8 cellular contexts compared by ENCODE assay signal in the genomic region with DNA sequence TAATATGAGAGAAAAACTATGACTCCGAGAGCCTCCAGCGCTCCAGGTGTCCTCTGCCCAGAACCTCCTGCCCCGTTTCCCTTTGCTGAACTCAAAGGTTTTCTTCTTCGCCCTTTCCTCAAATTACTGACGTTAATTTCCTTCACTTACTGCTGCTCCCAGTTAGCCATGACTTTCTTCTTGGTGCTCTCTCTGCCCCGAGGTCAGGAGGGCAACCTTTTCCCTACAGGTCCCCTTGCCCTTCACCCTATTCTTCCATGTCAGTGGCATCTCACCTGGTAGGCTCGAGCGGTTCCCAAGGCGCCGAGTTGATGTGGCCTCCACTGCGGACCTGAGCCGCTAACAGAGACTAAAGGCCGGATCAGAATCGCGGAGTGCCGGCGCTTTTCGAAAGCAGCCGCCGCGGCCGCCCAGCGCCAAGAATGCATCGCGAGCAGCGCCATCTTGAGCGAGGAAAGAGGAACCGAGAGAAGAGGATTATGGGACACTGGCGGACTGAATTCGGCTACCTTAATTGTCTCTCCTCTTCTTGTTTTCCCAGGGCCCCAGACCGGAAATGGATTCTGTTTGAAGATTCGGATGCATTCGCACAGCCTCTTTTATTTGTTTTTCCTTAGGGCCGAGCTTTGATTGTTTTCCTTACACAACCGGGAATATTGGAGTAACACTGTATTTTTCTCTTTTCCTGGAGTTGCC. TPM values are rescaled to one million over a fixed set of nuclear protein-coding genes. Genes with fewer than 3 reads are reported as not detected.
DNase-seq lines count a peak whose midpoint lies in the region; ATAC-seq and TF ChIP-seq lines count a peak whose summit lies in the region.

Gene ABCB7, minus strand, starts transcription at position 454 of the 696 bp plus-strand sequence. Its CDS starts 11 bp downstream, at position 443.

- BruUV-seq in HCT116 (replicated peaks; lab: Mats Ljungman, UMichigan), result no TSS peak

- H3K4me3 ChIP-seq in HCT116 (replicated peaks in 1 of 2; ENCODE audit: low read depth in 1 of 2, low read length in 2 of 2) (peak within 1 kb of the TSS; percentile 67 to 79), SK-N-MC (peak within 1 kb of the TSS; percentile 83), osteoblast (ENCODE audit: insufficient read depth, low read length) (peak within 1 kb of the TSS; percentile 83)

- POLR2A ChIA-PET in HCT116 (lab: Charles Lee), result no interaction called here

- no peaks in the 10 kb centered on the region for H3K9me2 ChIP-seq in HCT116 (ENCODE audit: insufficient read depth)

- H2AFZ ChIP-seq in HCT116 (ENCODE audit: low read depth, low read length, poor library complexity, severe bottlenecking) (peak within 1 kb of the TSS; percentile 82), osteoblast (ENCODE audit: low read length) (peak within 1 kb of the TSS; percentile 93)

- RAD21 ChIA-PET in HCT116 (lab: Charles Lee; ENCODE audit: low non-redundant PET in 1 of 2, low total read pairs in 2 of 2, uncharacterized antibody in 2 of 2, unreplicated experiment in 2 of 2), result no interaction called here

- H3K4me2 ChIP-seq in HCT116 (ENCODE audit: low read length) (peak within 1 kb of the TSS; percentile 74), osteoblast (ENCODE audit: insufficient read depth, low read length) (peak within 1 kb of the TSS; percentile 74)

- peaks cover 19% of the 10 kb centered on the region for H3K79me2 ChIP-seq in HCT116 (ENCODE audit: insufficient read depth, low read length)
- H3K79me2 ChIP-seq in osteoblast (ENCODE audit: insufficient read depth, low read length), result peaks cover 7% of the 10 kb centered on the region

- peak within 1 kb of the TSS; percentile 31 for H3K27ac ChIP-seq in HCT116 (ENCODE audit: low read depth, low read length)
- peak within 1 kb of the TSS; percentile 72; the same call in 1 of the 2 replicates for H3K27ac ChIP-seq in SK-N-MC
- H3K27ac ChIP-seq in osteoblast (ENCODE audit: low read depth, low read length), result peak within 1 kb of the TSS; percentile 77
- peak within 1 kb of the TSS; percentile 76 for H3K27ac ChIP-seq in temporal lobe (ENCODE audit: low read depth, low read length)

- peak within 1 kb of the TSS; percentile 97 to 99 for H3K27ac Mint-ChIP-seq in activated naive CD4-positive, alpha-beta T cell treated with anti-CD3 and anti-CD28 coated beads, Interleukin-2, amount 50 U/mL, for 72 hours
- peak within 1 kb of the TSS; percentile 92 for H3K27ac Mint-ChIP-seq in glutamatergic neuron (ENCODE audit: unreplicated experiment)

- H3K36me3 Mint-ChIP-seq in activated naive CD4-positive, alpha-beta T cell treated with anti-CD3 and anti-CD28 coated beads, Interleukin-2, amount 50 U/mL, for 72 hours, result peaks cover 6 to 16% of the 10 kb centered on the region in 2 donors
- H3K36me3 Mint-ChIP-seq in glutamatergic neuron (ENCODE audit: unreplicated experiment), result no peaks in the 10 kb centered on the region

- H3K27me3 ChIP-seq in HCT116 (ENCODE audit: insufficient read depth, low read length), result no peaks in the 10 kb centered on the region
- peaks cover 2% of the 10 kb centered on the region for H3K27me3 ChIP-seq in osteoblast (ENCODE audit: insufficient read depth, low read length)

- TF ChIP-seq POLR2A in HCT116 (IDR thresholded peaks at IDR 0.05; ENCODE audit: borderline replicate concordance, extremely low read depth, insufficient read depth, insufficient read length), result peak; percentile 44

- CTCF ChIA-PET in HCT116 (lab: Charles Lee), result no interaction called here

- H3K9me3 Mint-ChIP-seq in activated naive CD4-positive, alpha-beta T cell treated with anti-CD3 and anti-CD28 coated beads, Interleukin-2, amount 50 U/mL, for 72 hours, result no peaks in the 10 kb centered on the region
- peaks cover 5% of the 10 kb centered on the region for H3K9me3 Mint-ChIP-seq in glutamatergic neuron (ENCODE audit: unreplicated experiment)

- TF ChIP-seq RAD21 in HCT116 (IDR thresholded peaks at IDR 0.05; ENCODE audit: low read depth), result 0 out of 2 replicates have a peak, but pooled peaks have one; percentile 16

- H3K27me3 Mint-ChIP-seq in glutamatergic neuron (ENCODE audit: unreplicated experiment), result peaks cover 5% of the 10 kb centered on the region

- no peaks in the 10 kb centered on the region for H3K36me3 ChIP-seq in HCT116 (ENCODE audit: control insufficient read depth in 1 of 2, insufficient read depth in 2 of 2, low read length in 2 of 2)
- H3K36me3 ChIP-seq in SK-N-MC (ENCODE audit: insufficient read depth, low read length), result no peaks in the 10 kb centered on the region
- H3K36me3 ChIP-seq in osteoblast (ENCODE audit: insufficient read depth, low read length), result no peaks in the 10 kb centered on the region

- H3K4me3 Mint-ChIP-seq in glutamatergic neuron (ENCODE audit: unreplicated experiment), result peak within 1 kb of the TSS; percentile 99

- H3K4me1 ChIP-seq in HCT116 (ENCODE audit: control insufficient read depth in 1 of 2, insufficient read depth in 2 of 2, low read length in 2 of 2), result peaks cover 0 to 10% of the 10 kb centered on the region in 2 experiments; a peak in 2 of 4 replicates
- H3K4me1 ChIP-seq in osteoblast (ENCODE audit: insufficient read depth, low read length), result no peaks in the 10 kb centered on the region

- ATAC-seq in HCT116, result peak; percentile 92
- ATAC-seq in activated naive CD4-positive, alpha-beta T cell treated with anti-CD3 and anti-CD28 coated beads, Interleukin-2, amount 50 U/mL, for 72 hours, result peak; percentile 75 to 76

- H3K9me3 ChIP-seq in HCT116 (ENCODE audit: control insufficient read depth in 1 of 2, insufficient read depth in 1 of 2, low read depth in 1 of 2, low read length in 2 of 2) (no peaks in the 10 kb centered on the region), SK-N-MC (ENCODE audit: low read depth, low read length) (no peaks in the 10 kb centered on the region), osteoblast (ENCODE audit: low read depth, low read length) (no peaks in the 10 kb centered on the region)

- TF ChIP-seq CTCF in HCT116 (IDR thresholded peaks at IDR 0.05 in 2 of 3, conservative IDR thresholded peaks at IDR 0.05 in 1 of 3; ENCODE audit: borderline replicate concordance in 1 of 3, insufficient read depth in 1 of 3, low read depth in 2 of 3, low read length in 2 of 3) (no peak), glutamatergic neuron (IDR thresholded peaks at IDR 0.05; ENCODE audit: partially characterized antibody, unreplicated experiment) (no peak), osteoblast (IDR thresholded peaks at IDR 0.05; ENCODE audit: extremely low read depth, low read depth, low read length) (no peak)

- peak within 1 kb of the TSS; percentile 75 for H3K9ac ChIP-seq in HCT116 (ENCODE audit: low read length)
- H3K9ac ChIP-seq in SK-N-MC (ENCODE audit: insufficient read length), result peak within 1 kb of the TSS; percentile 87

- H3K4me1 Mint-ChIP-seq in glutamatergic neuron (ENCODE audit: low read depth, unreplicated experiment), result peaks cover 1% of the 10 kb centered on the region

- H4K20me1 ChIP-seq in HCT116 (ENCODE audit: insufficient read depth), result no peaks in the 10 kb centered on the region
- H4K20me1 ChIP-seq in osteoblast (ENCODE audit: insufficient read depth, low read length), result no peaks in the 10 kb centered on the region

- intact Hi-C loops in HCT116 (cut with micrococcal nuclease), result no loop called here

- DNase-seq in GF-D8 (lab: John Stamatoyannopoulos, UW) (peak; percentile 40), HCT116 (ENCODE audit: low read depth, low spot score) (peak; percentile 35), MV-4-11 (lab: John Stamatoyannopoulos, UW) (peak; percentile 63), SK-N-MC (ENCODE audit: low read depth, low spot score) (peak; percentile 34), glutamatergic neuron (peak; percentile 55), osteoblast (ENCODE audit: insufficient read length, low spot score, missing footprints) (peak; percentile 66)
- DNase-seq in activated naive CD4-positive, alpha-beta T cell treated with anti-CD3 and anti-CD28 coated beads, Interleukin-2, amount 50 U/mL, for 72 hours (ENCODE audit: low spot score in 2 of 2), result peak; percentile 52 to 64

TF ChIP-seq in HCT116, 20 proteins besides CTCF, POLR2A, EP300 and RAD21 (continues in another document):
- TF ChIP-seq TCF7L2 (IDR thresholded peaks at IDR 0.05; ENCODE audit: borderline replicate concordance, extremely low read depth, insufficient read depth, insufficient read length) (peak; percentile 25), EZH2phosphoT487 (IDR thresholded peaks at IDR 0.05; ENCODE audit: borderline replicate concordance) (no peak), FOSL1 (IDR thresholded peaks at IDR 0.05; ENCODE audit: low read depth) (no peak), EGR1 (IDR thresholded peaks at IDR 0.05; ENCODE audit: low read depth) (0 out of 2 replicates have a peak, but pooled peaks have one; percentile 14)
- TF ChIP-seq, protein P1, sequence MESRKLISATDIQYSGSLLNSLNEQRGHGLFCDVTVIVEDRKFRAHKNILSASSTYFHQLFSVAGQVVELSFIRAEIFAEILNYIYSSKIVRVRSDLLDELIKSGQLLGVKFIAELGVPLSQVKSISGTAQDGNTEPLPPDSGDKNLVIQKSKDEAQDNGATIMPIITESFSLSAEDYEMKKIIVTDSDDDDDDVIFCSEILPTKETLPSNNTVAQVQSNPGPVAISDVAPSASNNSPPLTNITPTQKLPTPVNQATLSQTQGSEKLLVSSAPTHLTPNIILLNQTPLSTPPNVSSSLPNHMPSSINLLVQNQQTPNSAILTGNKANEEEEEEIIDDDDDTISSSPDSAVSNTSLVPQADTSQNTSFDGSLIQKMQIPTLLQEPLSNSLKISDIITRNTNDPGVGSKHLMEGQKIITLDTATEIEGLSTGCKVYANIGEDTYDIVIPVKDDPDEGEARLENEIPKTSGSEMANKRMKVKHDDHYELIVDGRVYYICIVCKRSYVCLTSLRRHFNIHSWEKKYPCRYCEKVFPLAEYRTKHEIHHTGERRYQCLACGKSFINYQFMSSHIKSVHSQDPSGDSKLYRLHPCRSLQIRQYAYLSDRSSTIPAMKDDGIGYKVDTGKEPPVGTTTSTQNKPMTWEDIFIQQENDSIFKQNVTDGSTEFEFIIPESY (IDR thresholded peaks at IDR 0.05; ENCODE audit: extremely low read depth, insufficient replicate concordance, low read length), result no peak

RNA-seq across cellular contexts. Expression of gene ABCB7, which starts in this region (rescaled TPM):
- 24.6 TPM for total RNA-seq in HCT116 (2021; ENCODE audit: unreplicated experiment)
- 14.6 and 16.9 TPM in 2 replicates for polyA plus RNA-seq in HCT116 (2012)
- total RNA-seq in activated naive CD4-positive, alpha-beta T cell treated with anti-CD3 and anti-CD28 coated beads, Interleukin-2, amount 50 U/mL, for 72 hours, result 10 to 100 TPM; 38.2 to 53.8 TPM
- total RNA-seq in glutamatergic neuron (ENCODE audit: unreplicated experiment), result 30.5 TPM
- 28.2 and 30.4 TPM in 2 replicates for total RNA-seq in osteoblast
- 24.6 TPM for total RNA-seq in temporal lobe

Comparison
In these comparisons a context has a peak if more than half of its experiments do, and no peak if none do; other contexts are left out.
1. Peak in every context shown above with its lines: DNase-seq, ATAC-seq, H3K4me3 ChIP-seq and H3K27ac ChIP-seq.